Comparison of ENCODE assay signal across 28 cellular contexts in genomic region chr4:67054901-67055300, GRCh38.
"Had no signal": no experiment of that assay in that cellular context is flagged by ENCODE, and none has a peak within 500 bp of the region (broad histone marks: within the 10 kb centered on the region; RNA-seq: fewer than 3 reads in every experiment).

No MANE protein-coding gene starts in this region.

- H3K4me3 Mint-ChIP-seq: activated CD4-positive, alpha-beta memory T cell treated with anti-CD3 and anti-CD28 coated beads, Interleukin-2, amount 10 ng/mL, durations not matched to agents 7 days and 5 days; activated CD4-positive, alpha-beta T cell treated with anti-CD3 and anti-CD28 coated beads for 36 hours; activated naive CD4-positive, alpha-beta T cell treated with anti-CD3 and anti-CD28 coated beads, Interleukin-2, amount 10 ng/mL, durations not matched to agents 7 days and 5 days; activated naive CD8-positive, alpha-beta T cell treated with anti-CD3 and anti-CD28 coated beads for 36 hours; activated T-cell treated with anti-CD3 and anti-CD28 coated beads, Interleukin-2, amount 50 U/mL, for 72 hours had no signal

- H3K36me3 ChIP-seq: adrenal gland, ascending aorta, breast epithelium, Peyer's patch, SJCRH30 had no signal

- H3K27me3 ChIP-seq: adrenal gland, ascending aorta, breast epithelium, Peyer's patch, SJCRH30 had no signal

- H3K27me3 Mint-ChIP-seq: activated CD4-positive, alpha-beta memory T cell treated with anti-CD3 and anti-CD28 coated beads, Interleukin-2, amount 10 ng/mL, durations not matched to agents 7 days and 5 days; activated CD4-positive, alpha-beta T cell treated with anti-CD3 and anti-CD28 coated beads for 36 hours; activated naive CD4-positive, alpha-beta T cell treated with anti-CD3 and anti-CD28 coated beads, Interleukin-2, amount 10 ng/mL, durations not matched to agents 7 days and 5 days; activated naive CD8-positive, alpha-beta T cell treated with anti-CD3 and anti-CD28 coated beads for 36 hours had no signal

- H3K36me3 Mint-ChIP-seq: activated naive CD4-positive, alpha-beta T cell treated with anti-CD3 and anti-CD28 coated beads, Interleukin-2, amount 10 ng/mL, durations not matched to agents 7 days and 5 days; activated naive CD8-positive, alpha-beta T cell treated with anti-CD3 and anti-CD28 coated beads for 36 hours had no signal

- H3K4me3 ChIP-seq: adrenal gland, ascending aorta, breast epithelium, Peyer's patch, SJCRH30 had no signal

- H3K27ac Mint-ChIP-seq: activated CD4-positive, alpha-beta memory T cell treated with anti-CD3 and anti-CD28 coated beads, Interleukin-2, amount 10 ng/mL, durations not matched to agents 7 days and 5 days; activated CD4-positive, alpha-beta T cell treated with anti-CD3 and anti-CD28 coated beads for 36 hours; activated naive CD4-positive, alpha-beta T cell treated with anti-CD3 and anti-CD28 coated beads, Interleukin-2, amount 10 ng/mL, durations not matched to agents 7 days and 5 days; activated naive CD8-positive, alpha-beta T cell treated with anti-CD3 and anti-CD28 coated beads for 36 hours; activated T-cell treated with anti-CD3 and anti-CD28 coated beads, Interleukin-2, amount 50 U/mL, for 72 hours; activated T-helper 2 cell treated with anti-CD3 and anti-CD28 coated beads, Interferon-gamma antibody, Interleukin-2, Interleukin-4, amounts not matched to agents 10 μg/mL and 5 μg/mL and 100 μg/mL, durations not matched to agents 14 hours and 24 hours and 36 hours had no signal

- H3K9me3 Mint-ChIP-seq: activated CD4-positive, alpha-beta memory T cell treated with anti-CD3 and anti-CD28 coated beads, Interleukin-2, amount 10 ng/mL, durations not matched to agents 7 days and 5 days; activated naive CD4-positive, alpha-beta T cell treated with anti-CD3 and anti-CD28 coated beads, Interleukin-2, amount 10 ng/mL, durations not matched to agents 7 days and 5 days; activated naive CD8-positive, alpha-beta T cell treated with anti-CD3 and anti-CD28 coated beads for 36 hours; activated T-cell treated with anti-CD3 and anti-CD28 coated beads, Interleukin-2, amount 50 U/mL, for 72 hours; activated T-helper 2 cell treated with anti-CD3 and anti-CD28 coated beads, Interferon-gamma antibody, Interleukin-2, Interleukin-4, amounts not matched to agents 10 μg/mL and 5 μg/mL and 100 μg/mL, durations not matched to agents 14 hours and 24 hours and 36 hours had no signal

- DNase-seq: activated CD4-positive, alpha-beta memory T cell treated with anti-CD3 and anti-CD28 coated beads, Interleukin-2, amount 10 ng/mL, durations not matched to agents 7 days and 5 days; activated CD4-positive, alpha-beta T cell treated with anti-CD3 and anti-CD28 coated beads for 36 hours; activated CD4-positive, alpha-beta T cell treated with anti-CD3 and anti-CD28 coated beads, Interleukin-2, amount 50 U/mL, for 1 hour; activated gamma-delta T cell treated with Interleukin-2 at 50 U/mL for 16 hours; activated naive CD4-positive, alpha-beta T cell treated with anti-CD3 and anti-CD28 coated beads, Interleukin-2, amount 10 ng/mL, durations not matched to agents 7 days and 5 days; activated naive CD8-positive, alpha-beta T cell treated with anti-CD3 and anti-CD28 coated beads for 36 hours; activated T-cell treated with anti-CD3 and anti-CD28 coated beads for 4 hours; activated T-cell treated with anti-CD3 and anti-CD28 coated beads, Interleukin-2, amount 50 U/mL, for 72 hours; adrenal gland; caudate nucleus; MM.1S; NCI-H1105; NCI-H1436 treated with DMSO at 0.1 percent for 48 hours; NCI-H187; NCI-H2081 treated with DMSO at 0.1 percent for 48 hours; NCI-H446; NCI-H524; Peyer's patch; Right ventricle myocardium superior; SJCRH30; SK-N-SH; T-helper 1 cell had no signal

- H3K27ac ChIP-seq: adrenal gland, ascending aorta, breast epithelium, KMS-11, Peyer's patch, RWPE1, SJCRH30, VCaP had no signal

- H3K9me3 ChIP-seq: adrenal gland, ascending aorta, breast epithelium, Peyer's patch, SJCRH30, SK-N-SH had no signal

- H3K4me1 Mint-ChIP-seq: activated CD4-positive, alpha-beta memory T cell treated with anti-CD3 and anti-CD28 coated beads, Interleukin-2, amount 10 ng/mL, durations not matched to agents 7 days and 5 days; activated CD4-positive, alpha-beta T cell treated with anti-CD3 and anti-CD28 coated beads for 36 hours; activated naive CD4-positive, alpha-beta T cell treated with anti-CD3 and anti-CD28 coated beads, Interleukin-2, amount 10 ng/mL, durations not matched to agents 7 days and 5 days; activated naive CD8-positive, alpha-beta T cell treated with anti-CD3 and anti-CD28 coated beads for 36 hours had no signal
